8 cellular contexts compared by ENCODE assay signal in the genomic region with DNA sequence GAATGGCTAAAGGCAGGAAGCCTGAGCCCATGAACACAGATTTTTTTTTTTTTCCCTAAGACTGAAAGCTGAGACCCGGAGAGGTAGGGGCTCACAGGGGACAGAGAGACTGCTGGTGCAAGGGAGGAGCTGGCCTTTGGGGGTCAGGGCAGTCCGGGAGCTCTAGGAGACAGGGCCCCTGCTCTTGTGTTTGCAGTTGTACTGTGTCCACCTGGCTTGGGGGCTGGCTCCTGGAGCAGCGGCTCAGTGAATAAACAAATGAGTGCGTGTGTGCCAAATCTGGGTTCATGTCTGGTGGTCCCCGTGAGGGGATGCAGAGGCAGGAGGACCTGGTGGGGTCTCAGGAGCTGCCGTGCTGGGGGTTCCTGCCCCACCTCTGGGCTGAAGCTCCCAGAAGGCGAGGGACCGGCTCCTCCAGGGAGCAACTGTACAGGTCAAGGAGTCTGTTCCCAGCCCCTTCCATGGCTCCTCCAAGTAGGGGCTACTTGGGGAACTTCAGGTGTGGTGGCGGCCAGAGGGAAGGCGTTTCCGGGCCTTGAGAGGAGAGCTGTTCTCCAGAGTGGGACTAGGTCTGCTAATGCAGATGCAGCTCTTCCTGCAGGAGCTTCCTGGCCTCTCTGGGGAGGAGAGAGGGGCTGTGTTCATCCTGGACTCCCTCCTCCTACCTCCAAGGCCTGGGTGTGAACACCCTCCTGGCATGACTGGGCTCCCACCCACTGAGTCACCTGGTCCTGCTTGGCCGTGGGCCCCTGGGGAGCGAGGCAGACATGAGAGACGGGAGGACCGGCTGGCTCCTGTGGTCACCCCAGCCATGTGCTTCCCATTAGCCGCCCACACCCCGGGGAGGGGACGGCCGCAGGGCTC. TPM values are rescaled to one million over a fixed set of nuclear protein-coding genes. Genes with fewer than 3 reads are reported as not detected.
DNase-seq lines count a peak whose midpoint lies in the region; ATAC-seq and TF ChIP-seq lines count a peak whose summit lies in the region.

No MANE protein-coding gene starts in this region.

- H3K4me3 ChIP-seq in BE2C (ENCODE audit: low read depth, low read length) (no peak overlapping the region), fibroblast of lung (replicated peaks in 1 of 4; ENCODE audit: control extremely low read depth in 1 of 4, insufficient read depth in 1 of 4, low read depth in 3 of 4, low read length in 4 of 4) (no peak overlapping the region)

- H3K36me3 ChIP-seq in BE2C (no peaks in the 10 kb centered on the region), fibroblast of lung (ENCODE audit: control insufficient read depth, insufficient read depth, low read length) (no peaks in the 10 kb centered on the region)

- H3K4me1 ChIP-seq in BE2C (peaks cover 5% of the 10 kb centered on the region), fibroblast of lung (ENCODE audit: control insufficient read depth, extremely low read depth, insufficient read depth, low read length) (peaks cover 28% of the 10 kb centered on the region)

- POLR2A ChIA-PET in activated CD8-positive, alpha-beta T cell treated with anti-CD3 and anti-CD28 coated beads for 36 hours (lab: Charles Lee), result no interaction called here

- H3K4me2 ChIP-seq in fibroblast of lung (ENCODE audit: extremely low read depth, insufficient read depth, low read length), result peak overlapping the region; percentile 4

- H3K4me1 Mint-ChIP-seq in nephron progenitor cell, result peaks cover 54% of the 10 kb centered on the region
- H3K4me1 Mint-ChIP-seq in activated CD8-positive, alpha-beta T cell treated with anti-CD3 and anti-CD28 coated beads for 36 hours (ENCODE audit: low read depth), result no peaks in the 10 kb centered on the region

- peak; percentile 79 for DNase-seq in BE2C
- peak; percentile 70 for DNase-seq in NCI-H748 (lab: John Stamatoyannopoulos, UW; ENCODE audit: unreplicated experiment)
- DNase-seq in fibroblast of lung (ENCODE audit: low read depth in 2 of 2), result peak; percentile 92 to 95
- peak; percentile 62 for DNase-seq in nephron progenitor cell
- DNase-seq in activated CD8-positive, alpha-beta T cell treated with anti-CD3 and anti-CD28 coated beads for 36 hours, result no peak
- no peak for DNase-seq in NOMO-1 (lab: John Stamatoyannopoulos, UW; ENCODE audit: unreplicated experiment in 2 of 2)
- DNase-seq in stimulated activated naive CD4-positive, alpha-beta T cell treated with Interleukin-2 at 50 U/mL for 16 hours (lab: John Stamatoyannopoulos, UW), result no peak
- no peak for DNase-seq in NCI-H1048 (lab: John Stamatoyannopoulos, UW)

- no peaks in the 10 kb centered on the region for H4K20me1 ChIP-seq in fibroblast of lung (ENCODE audit: control insufficient read depth, extremely low read depth, insufficient read depth, low read length)

- peak overlapping the region; percentile 83 for H3K27ac Mint-ChIP-seq in nephron progenitor cell
- no peak overlapping the region for H3K27ac Mint-ChIP-seq in activated CD8-positive, alpha-beta T cell treated with anti-CD3 and anti-CD28 coated beads for 36 hours

- H3K27me3 ChIP-seq in BE2C, result no peaks in the 10 kb centered on the region
- no peaks in the 10 kb centered on the region for H3K27me3 ChIP-seq in fibroblast of lung (ENCODE audit: control insufficient read depth, insufficient read depth, low read length)

- CTCF ChIA-PET in activated CD8-positive, alpha-beta T cell treated with anti-CD3 and anti-CD28 coated beads for 36 hours (lab: Charles Lee), result interaction anchor here (0.6 to 0.7 kb wide), 2 partner anchors 136 to 265 kb away, joined by 3 read pairs; no protein-coding TSS in a partner anchor

- peak overlapping the region; percentile 60 for H3K4me3 Mint-ChIP-seq in nephron progenitor cell
- no peak overlapping the region for H3K4me3 Mint-ChIP-seq in activated CD8-positive, alpha-beta T cell treated with anti-CD3 and anti-CD28 coated beads for 36 hours

- no peaks in the 10 kb centered on the region for H3K9me3 Mint-ChIP-seq in nephron progenitor cell
- H3K9me3 Mint-ChIP-seq in activated CD8-positive, alpha-beta T cell treated with anti-CD3 and anti-CD28 coated beads for 36 hours, result no peaks in the 10 kb centered on the region

- H3K79me2 ChIP-seq in fibroblast of lung (ENCODE audit: control insufficient read depth, insufficient read depth, low read length), result no peaks in the 10 kb centered on the region

- ATAC-seq in activated CD8-positive, alpha-beta T cell treated with anti-CD3 and anti-CD28 coated beads for 36 hours, result no peak

- no peaks in the 10 kb centered on the region for H3K36me3 Mint-ChIP-seq in nephron progenitor cell (ENCODE audit: low read depth)
- no peaks in the 10 kb centered on the region for H3K36me3 Mint-ChIP-seq in activated CD8-positive, alpha-beta T cell treated with anti-CD3 and anti-CD28 coated beads for 36 hours (ENCODE audit: low read depth)

- H3K9ac ChIP-seq in fibroblast of lung (ENCODE audit: insufficient read depth, low read length), result no peak overlapping the region

- intact Hi-C loops in activated CD8-positive, alpha-beta T cell treated with anti-CD3 and anti-CD28 coated beads for 36 hours (cut with micrococcal nuclease), result loop anchor here (10.0 kb wide), 1 partner anchor 453 kb away; no protein-coding TSS in a partner anchor

- H3K27me3 Mint-ChIP-seq in nephron progenitor cell (ENCODE audit: low read depth, poor library complexity), result peaks cover 28% of the 10 kb centered on the region
- H3K27me3 Mint-ChIP-seq in activated CD8-positive, alpha-beta T cell treated with anti-CD3 and anti-CD28 coated beads for 36 hours, result no peaks in the 10 kb centered on the region

- H3K9me3 ChIP-seq in BE2C, result no peaks in the 10 kb centered on the region
- no peaks in the 10 kb centered on the region for H3K9me3 ChIP-seq in fibroblast of lung (ENCODE audit: control insufficient read depth, insufficient read depth, low read depth, low read length)

- H2AFZ ChIP-seq in fibroblast of lung (ENCODE audit: low read length), result peak overlapping the region; percentile 13

- no peak overlapping the region for H3K27ac ChIP-seq in fibroblast of lung (ENCODE audit: insufficient read depth, low read length)

- TF ChIP-seq CTCF in BE2C (IDR thresholded peaks at IDR 0.05; ENCODE audit: low read depth, low read length), result no peak
- no peak for TF ChIP-seq CTCF in fibroblast of lung (conservative IDR thresholded peaks at IDR 0.05 in 1 of 2, IDR thresholded peaks at IDR 0.05 in 1 of 2; ENCODE audit: low read depth in 1 of 2, low read length in 2 of 2)
- TF ChIP-seq CTCF in nephron progenitor cell (IDR thresholded peaks at IDR 0.05), result no peak
- TF ChIP-seq CTCF in activated CD8-positive, alpha-beta T cell treated with anti-CD3 and anti-CD28 coated beads for 36 hours (IDR thresholded peaks at IDR 0.05), result no peak

RNA-seq across cellular contexts. Expression of a gene that starts 57.6 kb away (rescaled TPM):
- polyA plus RNA-seq in BE2C (2012; ENCODE audit: insufficient read depth, insufficient read length, low read depth), result 95.6 TPM
- total RNA-seq in fibroblast of lung, result 39.5 and 51.2 TPM in 2 replicates
- polyA plus RNA-seq in fibroblast of lung, result 117 and 130 TPM in 2 replicates
- 69.7 and 70.3 TPM in 2 replicates for polyA plus RNA-seq in fibroblast of lung (2012)
- polyA minus RNA-seq in fibroblast of lung (ENCODE audit: low replicate concordance), result 111 and 116 TPM in 2 replicates
- 10 to 100 TPM; 77.2 to 78.1 TPM for total RNA-seq in activated CD8-positive, alpha-beta T cell treated with anti-CD3 and anti-CD28 coated beads for 36 hours

Comparison
In these comparisons a context has a peak if more than half of its experiments do, and no peak if none do; other contexts are left out.
1. DNase-seq: peak in BE2C (single experiment), NCI-H748 (single experiment), fibroblast of lung (2 of 2) and nephron progenitor cell (single experiment); none in activated CD8-positive, alpha-beta T cell treated with anti-CD3 and anti-CD28 coated beads for 36 hours (single experiment), NOMO-1 (0 of 2), stimulated activated naive CD4-positive, alpha-beta T cell treated with Interleukin-2 at 50 U/mL for 16 hours (single experiment) and NCI-H1048 (single experiment).